In the genomic region with DNA sequence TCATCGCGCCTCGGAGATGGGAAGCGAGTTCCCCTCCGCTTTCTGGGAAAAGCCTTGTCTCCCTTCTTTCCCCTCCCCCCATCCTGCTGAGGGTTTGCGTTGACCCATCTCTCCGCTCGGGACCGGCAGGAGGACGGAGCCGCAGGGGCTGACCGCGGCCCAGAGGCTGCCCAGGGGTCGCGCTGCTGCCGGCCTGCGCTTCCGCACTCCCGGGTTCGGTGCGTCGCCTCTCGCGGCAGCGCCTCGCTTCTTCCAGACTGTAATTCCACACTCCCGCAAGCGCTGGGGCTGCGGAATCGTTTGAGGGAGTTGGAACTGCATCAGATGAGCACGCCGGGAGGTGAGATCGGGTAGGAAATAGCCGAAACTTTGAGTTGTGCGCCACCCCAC, we compare ENCODE assay signal across 10 cellular contexts.
DNase-seq lines count a peak whose midpoint lies in the region; ATAC-seq and TF ChIP-seq lines count a peak whose summit lies in the region.
"Had no signal": no experiment of that assay in that cellular context is flagged by ENCODE, and none has a peak within 500 bp of the region (broad histone marks: within the 10 kb centered on the region; RNA-seq: fewer than 3 reads in every experiment).

No MANE protein-coding gene starts in this region.

- no peak for ATAC-seq in WTC11
- no peak for ATAC-seq in stimulated activated naive CD8-positive, alpha-beta T cell treated with anti-CD3 and anti-CD28 coated beads, Interleukin-15, Interleukin-2, amounts not matched to agents 100 U/mL and 50 U/mL, for 24 hours
- ATAC-seq in GM18519 (IDR thresholded peaks at IDR 0.05; ENCODE audit: low FRiP score, unreplicated experiment) = no peak
- no peak for ATAC-seq in GM21723 (IDR thresholded peaks at IDR 0.05; ENCODE audit: unreplicated experiment)
- ATAC-seq: left colon, sciatic nerve had no signal

- POLR2A ChIA-PET in WTC11 (lab: Charles Lee) = no interaction called here

- H3K4me3 Mint-ChIP-seq in WTC11 (peak overlapping the region; percentile 81), immature natural killer cell (peak overlapping the region; percentile 34 to 72 (median 53))

- peak; percentile 9 to 13 for DNase-seq in activated CD4-positive, alpha-beta T cell treated with anti-CD3 and anti-CD28 coated beads, Interleukin-2, amount 50 U/mL, for 48 hours
- no peak for DNase-seq in activated CD4-positive, alpha-beta T cell treated with anti-CD3 and anti-CD28 coated beads for 4 hours
- DNase-seq in WTC11 (ENCODE audit: low spot score) (peak; percentile 28), immature natural killer cell (no peak)
- DNase-seq in stimulated activated naive CD8-positive, alpha-beta T cell treated with anti-CD3 and anti-CD28 coated beads, Interleukin-15, Interleukin-2, amounts not matched to agents 100 U/mL and 50 U/mL, for 24 hours = peak; percentile 6
- no peak for DNase-seq in stimulated activated CD4-positive, alpha-beta T cell treated with anti-CD3 and anti-CD28 coated beads, Interleukin-12 subunit alpha, Interleukin-12 subunit beta, amount 100 ng/mL, for 4 hours

- H3K27ac Mint-ChIP-seq in WTC11 = no peak overlapping the region
- H3K27ac Mint-ChIP-seq in immature natural killer cell = no peak overlapping the region

- H3K36me3 Mint-ChIP-seq in WTC11 = no peaks in the 10 kb centered on the region
- no peaks in the 10 kb centered on the region for H3K36me3 Mint-ChIP-seq in immature natural killer cell

- H3K4me1 Mint-ChIP-seq in WTC11 (peaks cover 34% of the 10 kb centered on the region), immature natural killer cell (peaks cover 5 to 25% of the 10 kb centered on the region in 2 donors)

- H3K27me3 Mint-ChIP-seq in WTC11 (ENCODE audit: low read depth) (peaks cover 67% of the 10 kb centered on the region), immature natural killer cell (ENCODE audit: low read depth in 3 of 3) (peaks cover 27 to 41% (median 37%) of the 10 kb centered on the region in 3 donors)

- TF ChIP-seq CTCF in WTC11 (IDR thresholded peaks at IDR 0.05) = no peak

- H3K9me3 Mint-ChIP-seq in WTC11 = no peaks in the 10 kb centered on the region
- peaks cover 0 to 2% (median 0%) of the 10 kb centered on the region in 6 donors for H3K9me3 Mint-ChIP-seq in immature natural killer cell

- CTCF ChIA-PET in WTC11 (lab: Charles Lee) = interaction anchor here (1.0 kb wide), 1 partner anchor 48 kb away, joined by 3 read pairs; no protein-coding TSS in a partner anchor

TF ChIP-seq in WTC11, 78 proteins besides CTCF, POLR2A, EP300 and RAD21:
- TF ChIP-seq ZNF396 (CRISPR knock-in tag; IDR thresholded peaks at IDR 0.05; ENCODE audit: borderline replicate concordance) (no peak), TP53 (CRISPR knock-in tag; IDR thresholded peaks at IDR 0.05) (no peak), SMAD3 (CRISPR knock-in tag; IDR thresholded peaks at IDR 0.05; ENCODE audit: borderline replicate concordance) (no peak), AFF4 (CRISPR knock-in tag; IDR thresholded peaks at IDR 0.05; ENCODE audit: borderline replicate concordance) (no peak), MAX (CRISPR knock-in tag; IDR thresholded peaks at IDR 0.05) (no peak)
- TF ChIP-seq, protein P1, sequence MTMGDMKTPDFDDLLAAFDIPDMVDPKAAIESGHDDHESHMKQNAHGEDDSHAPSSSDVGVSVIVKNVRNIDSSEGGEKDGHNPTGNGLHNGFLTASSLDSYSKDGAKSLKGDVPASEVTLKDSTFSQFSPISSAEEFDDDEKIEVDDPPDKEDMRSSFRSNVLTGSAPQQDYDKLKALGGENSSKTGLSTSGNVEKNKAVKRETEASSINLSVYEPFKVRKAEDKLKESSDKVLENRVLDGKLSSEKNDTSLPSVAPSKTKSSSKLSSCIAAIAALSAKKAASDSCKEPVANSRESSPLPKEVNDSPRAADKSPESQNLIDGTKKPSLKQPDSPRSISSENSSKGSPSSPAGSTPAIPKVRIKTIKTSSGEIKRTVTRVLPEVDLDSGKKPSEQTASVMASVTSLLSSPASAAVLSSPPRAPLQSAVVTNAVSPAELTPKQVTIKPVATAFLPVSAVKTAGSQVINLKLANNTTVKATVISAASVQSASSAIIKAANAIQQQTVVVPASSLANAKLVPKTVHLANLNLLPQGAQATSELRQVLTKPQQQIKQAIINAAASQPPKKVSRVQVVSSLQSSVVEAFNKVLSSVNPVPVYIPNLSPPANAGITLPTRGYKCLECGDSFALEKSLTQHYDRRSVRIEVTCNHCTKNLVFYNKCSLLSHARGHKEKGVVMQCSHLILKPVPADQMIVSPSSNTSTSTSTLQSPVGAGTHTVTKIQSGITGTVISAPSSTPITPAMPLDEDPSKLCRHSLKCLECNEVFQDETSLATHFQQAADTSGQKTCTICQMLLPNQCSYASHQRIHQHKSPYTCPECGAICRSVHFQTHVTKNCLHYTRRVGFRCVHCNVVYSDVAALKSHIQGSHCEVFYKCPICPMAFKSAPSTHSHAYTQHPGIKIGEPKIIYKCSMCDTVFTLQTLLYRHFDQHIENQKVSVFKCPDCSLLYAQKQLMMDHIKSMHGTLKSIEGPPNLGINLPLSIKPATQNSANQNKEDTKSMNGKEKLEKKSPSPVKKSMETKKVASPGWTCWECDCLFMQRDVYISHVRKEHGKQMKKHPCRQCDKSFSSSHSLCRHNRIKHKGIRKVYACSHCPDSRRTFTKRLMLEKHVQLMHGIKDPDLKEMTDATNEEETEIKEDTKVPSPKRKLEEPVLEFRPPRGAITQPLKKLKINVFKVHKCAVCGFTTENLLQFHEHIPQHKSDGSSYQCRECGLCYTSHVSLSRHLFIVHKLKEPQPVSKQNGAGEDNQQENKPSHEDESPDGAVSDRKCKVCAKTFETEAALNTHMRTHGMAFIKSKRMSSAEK (CRISPR knock-in tag; IDR thresholded peaks at IDR 0.05; ENCODE audit: borderline replicate concordance) = no peak
- TF ChIP-seq, protein P2, sequence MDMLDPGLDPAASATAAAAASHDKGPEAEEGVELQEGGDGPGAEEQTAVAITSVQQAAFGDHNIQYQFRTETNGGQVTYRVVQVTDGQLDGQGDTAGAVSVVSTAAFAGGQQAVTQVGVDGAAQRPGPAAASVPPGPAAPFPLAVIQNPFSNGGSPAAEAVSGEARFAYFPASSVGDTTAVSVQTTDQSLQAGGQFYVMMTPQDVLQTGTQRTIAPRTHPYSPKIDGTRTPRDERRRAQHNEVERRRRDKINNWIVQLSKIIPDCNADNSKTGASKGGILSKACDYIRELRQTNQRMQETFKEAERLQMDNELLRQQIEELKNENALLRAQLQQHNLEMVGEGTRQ (CRISPR knock-in tag; IDR thresholded peaks at IDR 0.05) = no peak

Comparison
In these comparisons a context has a peak if more than half of its experiments do, and no peak if none do; other contexts are left out.
1. DNase-seq: peak in activated CD4-positive, alpha-beta T cell treated with anti-CD3 and anti-CD28 coated beads, Interleukin-2, amount 50 U/mL, for 48 hours (2 of 2), WTC11 (single experiment) and stimulated activated naive CD8-positive, alpha-beta T cell treated with anti-CD3 and anti-CD28 coated beads, Interleukin-15, Interleukin-2, amounts not matched to agents 100 U/mL and 50 U/mL, for 24 hours (single experiment); none in activated CD4-positive, alpha-beta T cell treated with anti-CD3 and anti-CD28 coated beads for 4 hours (0 of 2), immature natural killer cell (0 of 3) and stimulated activated CD4-positive, alpha-beta T cell treated with anti-CD3 and anti-CD28 coated beads, Interleukin-12 subunit alpha, Interleukin-12 subunit beta, amount 100 ng/mL, for 4 hours (single experiment).